12 cellular contexts compared by ENCODE assay signal in genomic region chr16:4915226-4915761, GRCh38. TPM values are rescaled to one million over a fixed set of nuclear protein-coding genes. Genes with fewer than 3 reads are reported as not detected.
A peak's percentile ranks its signal among the peaks of the same experiment; 100 is the strongest.
DNase-seq lines count a peak whose midpoint lies in the region; ATAC-seq and TF ChIP-seq lines count a peak whose summit lies in the region.
"Had no signal": no experiment of that assay in that cellular context is flagged by ENCODE, and none has a peak within 500 bp of the region (broad histone marks: within the 10 kb centered on the region; RNA-seq: fewer than 3 reads in every experiment).

No MANE protein-coding gene starts in this region.

- H3K4me3 ChIP-seq in DND-41 (ENCODE audit: low read depth in 1 of 2, low read length in 2 of 2) (no peak overlapping the region), trophoblast cell (ENCODE audit: low read depth, low read length) (no peak overlapping the region), dorsolateral prefrontal cortex (no peak overlapping the region)

- H3K9me3 ChIP-seq in DND-41 (ENCODE audit: insufficient read depth, low read length, severe bottlenecking) (no peaks in the 10 kb centered on the region), trophoblast cell (ENCODE audit: insufficient read depth, low read depth, low read length) (no peaks in the 10 kb centered on the region)

- DNase-seq in DND-41 (peak; percentile 70), NCI-H226 (peak; percentile 90), dedifferentiated amniotic fluid mesenchymal stem cell (ENCODE audit: extremely low spot score) (peak; percentile 73), trophoblast cell (peak; percentile 26), dorsolateral prefrontal cortex (no peak), T-helper 2 cell (no peak), DMS79 (lab: John Stamatoyannopoulos, UW) (no peak)
- DNase-seq: activated CD4-positive, alpha-beta T cell treated with anti-CD3 and anti-CD28 coated beads, Interleukin-2, amount 10 ng/mL, durations not matched to agents 24 days and 14 days; activated gamma-delta T cell treated with Interleukin-2 at 50 U/mL for 16 hours; naive B cell; NCI-H345 had no signal

- H2BK5ac ChIP-seq in trophoblast cell (ENCODE audit: low read depth, low read length, poor library complexity): no peak overlapping the region

- no peak overlapping the region for H4K8ac ChIP-seq in trophoblast cell (ENCODE audit: low read depth, low read length)

- H4K91ac ChIP-seq in trophoblast cell (ENCODE audit: low read depth, low read length): no peak overlapping the region

- H3K27ac ChIP-seq in DND-41 (ENCODE audit: low read length): no peak overlapping the region
- no peak overlapping the region for H3K27ac ChIP-seq in trophoblast cell (ENCODE audit: low read depth, low read length)
- no peak overlapping the region for H3K27ac ChIP-seq in dorsolateral prefrontal cortex

- H2BK120ac ChIP-seq in trophoblast cell (ENCODE audit: insufficient read depth, low read length, poor library complexity): no peak overlapping the region

- no peak overlapping the region for H3K14ac ChIP-seq in trophoblast cell (ENCODE audit: low read length)

- no peaks in the 10 kb centered on the region for H3K79me1 ChIP-seq in trophoblast cell (ENCODE audit: low read length)

- H3K79me2 ChIP-seq in DND-41 (ENCODE audit: insufficient read depth, low read length) (no peaks in the 10 kb centered on the region), trophoblast cell (ENCODE audit: control insufficient read depth, insufficient read depth, low read length, poor library complexity) (no peaks in the 10 kb centered on the region)

- WGBS in trophoblast cell (ENCODE audit: extremely low coverage, insufficient coverage, insufficient read length): no CpG with 5 or more reads among the region's 11 CpGs

- H2BK12ac ChIP-seq in trophoblast cell (ENCODE audit: low read length): no peak overlapping the region

- intact Hi-C loops in dorsolateral prefrontal cortex (cut with DNase I): no loop called here

- TF ChIP-seq CTCF in DND-41 (IDR thresholded peaks at IDR 0.05; ENCODE audit: borderline replicate concordance, extremely low read depth, low read length, poor library complexity, severe bottlenecking) (no peak), dorsolateral prefrontal cortex (IDR thresholded peaks at IDR 0.05 in 54 of 56, conservative IDR thresholded peaks at IDR 0.05 in 2 of 56; ENCODE audit: low read depth in 1 of 56, partially characterized antibody in 56 of 56) (no peak)

- H2AK5ac ChIP-seq in trophoblast cell (ENCODE audit: low read length): no peak overlapping the region

- H3K36me3 ChIP-seq in DND-41 (ENCODE audit: insufficient read depth, low read length): no peaks in the 10 kb centered on the region
- H3K36me3 ChIP-seq in trophoblast cell (ENCODE audit: control insufficient read depth in 1 of 2, insufficient read depth in 2 of 2, low read length in 2 of 2): no peaks in the 10 kb centered on the region

- H3K4me1 ChIP-seq in DND-41 (ENCODE audit: insufficient read depth, low read length) (peaks cover 3% of the 10 kb centered on the region; the same call in 1 of the 2 replicates), trophoblast cell (ENCODE audit: control insufficient read depth in 1 of 2, insufficient read depth in 2 of 2, low read length in 2 of 2) (peaks cover 6 to 11% of the 10 kb centered on the region in 2 experiments)

- H4K20me1 ChIP-seq in DND-41 (ENCODE audit: insufficient read depth, low read length): 0 out of 2 replicates have a peak, but pooled peaks cover 4% of the 10 kb centered on the region

- no peak overlapping the region for H2AFZ ChIP-seq in DND-41 (ENCODE audit: low read depth, low read length)
- no peak overlapping the region for H2AFZ ChIP-seq in trophoblast cell (ENCODE audit: insufficient read depth, low read length, poor library complexity)

- no peak overlapping the region for H4K12ac ChIP-seq in trophoblast cell (ENCODE audit: low read depth, low read length)

- no peak overlapping the region for H3K4me2 ChIP-seq in DND-41 (ENCODE audit: insufficient read depth, low read length)
- no peak overlapping the region for H3K4me2 ChIP-seq in trophoblast cell (ENCODE audit: low read length)

- H3K9ac ChIP-seq in DND-41 (ENCODE audit: low read depth, low read length): no peak overlapping the region
- no peak overlapping the region for H3K9ac ChIP-seq in trophoblast cell (ENCODE audit: low read length)

- peak; percentile 91 for ATAC-seq in DND-41 (ENCODE audit: insufficient read depth, low read depth)
- no peak for ATAC-seq in GM21619 (IDR thresholded peaks at IDR 0.05; ENCODE audit: unreplicated experiment)

- H3K18ac ChIP-seq in trophoblast cell (ENCODE audit: low read length): no peak overlapping the region

- no peak overlapping the region for H3K23ac ChIP-seq in trophoblast cell (ENCODE audit: low read length)

- H3K4ac ChIP-seq in trophoblast cell (ENCODE audit: low read depth, low read length): no peak overlapping the region

- H3K27me3 ChIP-seq in DND-41 (ENCODE audit: insufficient read depth, low read length, poor library complexity) (peaks cover 7% of the 10 kb centered on the region), trophoblast cell (ENCODE audit: insufficient read depth, low read length) (no peaks in the 10 kb centered on the region), dorsolateral prefrontal cortex (no peaks in the 10 kb centered on the region)

RNA-seq across cellular contexts. Expression of gene PPL, which starts 21.7 kb away (rescaled TPM):
- polyA plus RNA-seq in trophoblast cell (2013): 10.3 and 10.5 TPM in 2 replicates
- total RNA-seq in dorsolateral prefrontal cortex: 10 to 100 TPM in 115 of 120 experiments, 1 to 10 TPM in 5; 6.5 to 31.8 (median 19.5) TPM
- total RNA-seq: activated CD4-positive, alpha-beta T cell treated with anti-CD3 and anti-CD28 coated beads, Interleukin-2, amount 10 ng/mL, durations not matched to agents 24 days and 14 days had no signal

RNA-seq across cellular contexts. Expression of gene SEC14L5, which starts 42.8 kb away (rescaled TPM):
- polyA plus RNA-seq in trophoblast cell (2013): 0.01 and 0.03 TPM in 2 replicates
- total RNA-seq in dorsolateral prefrontal cortex: 100 to 1,000 TPM in 6 of 120 experiments, 10 to 100 TPM in 114; 34.5 to 145 (median 61.7) TPM
- total RNA-seq: activated CD4-positive, alpha-beta T cell treated with anti-CD3 and anti-CD28 coated beads, Interleukin-2, amount 10 ng/mL, durations not matched to agents 24 days and 14 days had no signal

Comparison
In these comparisons a context has a peak if more than half of its experiments do, and no peak if none do; other contexts are left out.
1. DNase-seq: peak in DND-41 (single experiment), NCI-H226 (single experiment), dedifferentiated amniotic fluid mesenchymal stem cell (single experiment) and trophoblast cell (2 of 2); none in dorsolateral prefrontal cortex (0 of 10), T-helper 2 cell (0 of 5) and DMS79 (single experiment).